17 cellular contexts compared by ENCODE assay signal in genomic region chr9:87259543-87259942, GRCh38.
DNase-seq lines count a peak whose midpoint lies in the region; ATAC-seq, FAIRE-seq and TF ChIP-seq lines count a peak whose summit lies in the region.
"Had no signal": no experiment of that assay in that cellular context is flagged by ENCODE, and none has a peak within 500 bp of the region (broad histone marks: within the 10 kb centered on the region; RNA-seq: fewer than 3 reads in every experiment).

No MANE protein-coding gene starts in this region.

- H3K27ac Mint-ChIP-seq in astrocyte (ENCODE audit: unreplicated experiment) = no peak overlapping the region
- H3K27ac Mint-ChIP-seq in CD4-positive, alpha-beta T cell = no peak overlapping the region
- no peak overlapping the region for H3K27ac Mint-ChIP-seq in T-helper 17 cell
- H3K27ac Mint-ChIP-seq: activated naive CD8-positive, alpha-beta T cell; stimulated activated naive CD8-positive, alpha-beta T cell treated with anti-CD3 and anti-CD28 coated beads, Interleukin-15, Interleukin-2, amounts not matched to agents 100 ng/mL and 50 ng/mL, for 24 hours had no signal

- intact Hi-C loops in OCI-LY7 (cut with micrococcal nuclease; ENCODE audit: unreplicated experiment) = no loop called here
- intact Hi-C loops in CD4-positive, alpha-beta T cell (cut with DNase I, micrococcal nuclease) = no loop called here

- H3K27me3 ChIP-seq in BLaER1 (no peaks in the 10 kb centered on the region), GM23248 (replicated peaks; ENCODE audit: insufficient read depth) (no peaks in the 10 kb centered on the region), astrocyte (ENCODE audit: insufficient read depth, low read length) (peaks cover 3% of the 10 kb centered on the region)
- no peaks in the 10 kb centered on the region for H3K27me3 ChIP-seq in CD4-positive, alpha-beta T cell (ENCODE audit: control insufficient read depth, insufficient read depth, low read length)
- H3K27me3 ChIP-seq: esophagus muscularis mucosa had no signal

- CTCF ChIA-PET in OCI-LY7 (lab: Charles Lee; ENCODE audit: unreplicated experiment) = interaction anchor here (0.6 kb wide), 1 partner anchor 404 kb away, joined by 3 read pairs; no protein-coding TSS in a partner anchor
- CTCF ChIA-PET in CD4-positive, alpha-beta T cell (lab: Charles Lee) = no interaction called here

- H3K79me2 ChIP-seq in GM23248 (ENCODE audit: insufficient read depth) (no peaks in the 10 kb centered on the region), astrocyte (ENCODE audit: insufficient read depth, low read length) (no peaks in the 10 kb centered on the region), OCI-LY7 (ENCODE audit: insufficient read depth, low read depth, low read length) (no peaks in the 10 kb centered on the region)

- H3K4me3 Mint-ChIP-seq in astrocyte (ENCODE audit: unreplicated experiment) = no peak overlapping the region
- no peak overlapping the region for H3K4me3 Mint-ChIP-seq in CD4-positive, alpha-beta T cell
- H3K4me3 Mint-ChIP-seq in T-helper 17 cell = no peak overlapping the region
- H3K4me3 Mint-ChIP-seq: activated naive CD8-positive, alpha-beta T cell; stimulated activated naive CD8-positive, alpha-beta T cell treated with anti-CD3 and anti-CD28 coated beads, Interleukin-15, Interleukin-2, amounts not matched to agents 100 ng/mL and 50 ng/mL, for 24 hours had no signal

- ATAC-seq in CD4-positive, alpha-beta T cell (ENCODE audit: poor library complexity) = no peak
- ATAC-seq in T-helper 17 cell = no peak

- H3K9me3 Mint-ChIP-seq in astrocyte (ENCODE audit: unreplicated experiment) = no peaks in the 10 kb centered on the region
- H3K9me3 Mint-ChIP-seq in CD4-positive, alpha-beta T cell = no peaks in the 10 kb centered on the region
- H3K9me3 Mint-ChIP-seq: stimulated activated naive CD8-positive, alpha-beta T cell treated with anti-CD3 and anti-CD28 coated beads, Interleukin-15, Interleukin-2, amounts not matched to agents 100 ng/mL and 50 ng/mL, for 24 hours had no signal

- no peaks in the 10 kb centered on the region for H3F3A ChIP-seq in GM23248 (ENCODE audit: insufficient read depth)

- H3K36me3 Mint-ChIP-seq in astrocyte (ENCODE audit: low read depth, unreplicated experiment) (no peaks in the 10 kb centered on the region), T-helper 17 cell (ENCODE audit: low read depth) (no peaks in the 10 kb centered on the region)
- no peaks in the 10 kb centered on the region for H3K36me3 Mint-ChIP-seq in CD4-positive, alpha-beta T cell (ENCODE audit: low read depth)
- H3K36me3 Mint-ChIP-seq: activated naive CD8-positive, alpha-beta T cell had no signal

- H3K4me1 Mint-ChIP-seq in astrocyte (ENCODE audit: low read depth, unreplicated experiment) (no peaks in the 10 kb centered on the region), T-helper 17 cell (no peaks in the 10 kb centered on the region)
- no peaks in the 10 kb centered on the region for H3K4me1 Mint-ChIP-seq in CD4-positive, alpha-beta T cell (ENCODE audit: low read depth)

- H3K4me1 ChIP-seq in BLaER1 = no peaks in the 10 kb centered on the region
- peaks cover 25% of the 10 kb centered on the region for H3K4me1 ChIP-seq in GM23248 (ENCODE audit: insufficient read depth)
- H3K4me1 ChIP-seq in astrocyte (ENCODE audit: insufficient read depth, low read length) = no peaks in the 10 kb centered on the region
- H3K4me1 ChIP-seq in OCI-LY7 (ENCODE audit: insufficient read depth, low read length, poor library complexity, severe bottlenecking) = no peaks in the 10 kb centered on the region

- H3K27me3 Mint-ChIP-seq in astrocyte (ENCODE audit: low read depth, unreplicated experiment) (peaks cover 12% of the 10 kb centered on the region), T-helper 17 cell (peaks cover 8% of the 10 kb centered on the region)
- H3K27me3 Mint-ChIP-seq in CD4-positive, alpha-beta T cell = peaks cover 9% of the 10 kb centered on the region
- H3K27me3 Mint-ChIP-seq: stimulated activated naive CD8-positive, alpha-beta T cell treated with anti-CD3 and anti-CD28 coated beads, Interleukin-15, Interleukin-2, amounts not matched to agents 100 ng/mL and 50 ng/mL, for 24 hours had no signal

- H3K9me3 ChIP-seq in BLaER1 (no peaks in the 10 kb centered on the region), GM23248 (ENCODE audit: low read depth) (no peaks in the 10 kb centered on the region), astrocyte (ENCODE audit: insufficient read depth, low read depth, low read length) (no peaks in the 10 kb centered on the region), OCI-LY7 (ENCODE audit: low read length) (no peaks in the 10 kb centered on the region), T-helper 17 cell (ENCODE audit: control insufficient read depth, low read length, poor library complexity, severe bottlenecking) (no peaks in the 10 kb centered on the region)
- no peaks in the 10 kb centered on the region for H3K9me3 ChIP-seq in CD4-positive, alpha-beta T cell (ENCODE audit: control insufficient read depth, low read length)
- H3K9me3 ChIP-seq: esophagus muscularis mucosa had no signal

- no TSS peak for BruUV-seq in OCI-LY7 (replicated peaks; lab: Mats Ljungman, UMichigan)

- H3K4me2 ChIP-seq in BLaER1 (0 out of 2 replicates have a peak overlapping the region, but pooled peaks have one; percentile 29), GM23248 (ENCODE audit: unreplicated experiment) (no peak overlapping the region), astrocyte (ENCODE audit: low read length) (peak overlapping the region; percentile 43), OCI-LY7 (ENCODE audit: low read length) (no peak overlapping the region)

- H2AFZ ChIP-seq in GM23248 (peak overlapping the region; percentile 24), astrocyte (ENCODE audit: low read depth, low read length) (no peak overlapping the region), OCI-LY7 (ENCODE audit: low read length) (no peak overlapping the region)

- H3K9me2 ChIP-seq in GM23248 (ENCODE audit: insufficient read depth) (no peaks in the 10 kb centered on the region), OCI-LY7 (ENCODE audit: insufficient read depth, low read length) (no peaks in the 10 kb centered on the region)

- peak; percentile 55 for FAIRE-seq in astrocyte (lab: Jason Lieb, UNC)
- FAIRE-seq: H1 had no signal

- H3K9ac ChIP-seq in BLaER1 = no peak overlapping the region
- H3K9ac ChIP-seq in GM23248 = no peak overlapping the region
- H3K9ac ChIP-seq in astrocyte (ENCODE audit: low read length) = no peak overlapping the region

- no peaks in the 10 kb centered on the region for H3K36me3 ChIP-seq in BLaER1
- no peaks in the 10 kb centered on the region for H3K36me3 ChIP-seq in GM23248 (ENCODE audit: low read depth)
- no peaks in the 10 kb centered on the region for H3K36me3 ChIP-seq in astrocyte (ENCODE audit: insufficient read depth, low read length)
- H3K36me3 ChIP-seq in OCI-LY7 (ENCODE audit: insufficient read depth, low read length) = no peaks in the 10 kb centered on the region
- H3K36me3 ChIP-seq: esophagus muscularis mucosa had no signal

- in situ Hi-C loops in GM23248 (cut with MboI) = no loop called here

- WGBS in GM23248 (ENCODE audit: low coverage in 1 of 2, low lambda C conversion rate in 2 of 2, missing lambda C conversion rate in 2 of 2), 2 experiments = 50 to 53% methylated on average over 4 of the region's 4 CpGs

- POLR2A ChIA-PET in OCI-LY7 (lab: Charles Lee) = interaction anchor here (0.9 kb wide), 1 partner anchor 59 kb away, joined by 3 read pairs; no protein-coding TSS in a partner anchor
- POLR2A ChIA-PET in CD4-positive, alpha-beta T cell (lab: Charles Lee) = no interaction called here

- TF ChIP-seq CTCF in astrocyte (IDR thresholded peaks at IDR 0.05; ENCODE audit: insufficient read depth, low read depth, low read length) (no peak), OCI-LY7 (conservative IDR thresholded peaks at IDR 0.05; ENCODE audit: low read length) (no peak)
- no peak for TF ChIP-seq CTCF in CD4-positive, alpha-beta T cell (IDR thresholded peaks at IDR 0.05)

- DNase-seq in GM23248 (peak; percentile 31), astrocyte (ENCODE audit: low read depth) (no peak), myocyte (ENCODE audit: low read depth) (peak; percentile 68), OCI-LY7 (ENCODE audit: low spot score) (no peak), T-helper 17 cell (no peak)
- DNase-seq in stimulated activated CD8-positive, alpha-beta memory T cell treated with anti-CD3 and anti-CD28 coated beads, Interleukin-4, amount 100 ng/mL, for 48 hours = no peak
- no peak for DNase-seq in CD4-positive, alpha-beta T cell
- DNase-seq: activated CD4-positive, CD25-positive, alpha-beta regulatory T cell treated with anti-CD3 and anti-CD28 coated beads, Interleukin-2, amount 50 U/mL, for 72 hours; AML-193; cortex of kidney; DMS53; mesendoderm had no signal

- H4K20me1 ChIP-seq in BLaER1 (no peaks in the 10 kb centered on the region), GM23248 (ENCODE audit: insufficient read depth) (no peaks in the 10 kb centered on the region), astrocyte (ENCODE audit: insufficient read depth, low read length) (no peaks in the 10 kb centered on the region), OCI-LY7 (ENCODE audit: insufficient read depth, low read length) (no peaks in the 10 kb centered on the region)

- no peak overlapping the region for H3K27ac ChIP-seq in BLaER1
- no peak overlapping the region for H3K27ac ChIP-seq in GM23248
- no peak overlapping the region for H3K27ac ChIP-seq in astrocyte (ENCODE audit: low read depth, low read length)
- H3K27ac ChIP-seq in OCI-LY7 (ENCODE audit: low read depth, low read length, poor library complexity, severe bottlenecking) = no peak overlapping the region
- H3K27ac ChIP-seq in CD4-positive, alpha-beta T cell (ENCODE audit: low read depth, low read length) = no peak overlapping the region
- H3K27ac ChIP-seq: esophagus muscularis mucosa had no signal

- no peak overlapping the region for H3K4me3 ChIP-seq in BLaER1
- no peak overlapping the region for H3K4me3 ChIP-seq in GM23248
- H3K4me3 ChIP-seq in astrocyte (ENCODE audit: insufficient read depth, low read depth, low read length) = no peak overlapping the region
- no peak overlapping the region for H3K4me3 ChIP-seq in OCI-LY7 (ENCODE audit: low read depth, low read length, poor library complexity, severe bottlenecking)
- H3K4me3 ChIP-seq: esophagus muscularis mucosa had no signal

Comparison
In these comparisons a context has a peak if more than half of its experiments do, and no peak if none do; other contexts are left out.
1. H3K4me2 ChIP-seq: peak in BLaER1 (single experiment) and astrocyte (single experiment); none in GM23248 (single experiment) and OCI-LY7 (single experiment).
2. DNase-seq: peak in GM23248 (single experiment) and myocyte (single experiment); none in astrocyte (single experiment), stimulated activated CD8-positive, alpha-beta memory T cell treated with anti-CD3 and anti-CD28 coated beads, Interleukin-4, amount 100 ng/mL, for 48 hours (single experiment), OCI-LY7 (single experiment), CD4-positive, alpha-beta T cell (0 of 10) and T-helper 17 cell (0 of 3).